ENCODE assay signal across 8 cellular contexts in the genomic region with DNA sequence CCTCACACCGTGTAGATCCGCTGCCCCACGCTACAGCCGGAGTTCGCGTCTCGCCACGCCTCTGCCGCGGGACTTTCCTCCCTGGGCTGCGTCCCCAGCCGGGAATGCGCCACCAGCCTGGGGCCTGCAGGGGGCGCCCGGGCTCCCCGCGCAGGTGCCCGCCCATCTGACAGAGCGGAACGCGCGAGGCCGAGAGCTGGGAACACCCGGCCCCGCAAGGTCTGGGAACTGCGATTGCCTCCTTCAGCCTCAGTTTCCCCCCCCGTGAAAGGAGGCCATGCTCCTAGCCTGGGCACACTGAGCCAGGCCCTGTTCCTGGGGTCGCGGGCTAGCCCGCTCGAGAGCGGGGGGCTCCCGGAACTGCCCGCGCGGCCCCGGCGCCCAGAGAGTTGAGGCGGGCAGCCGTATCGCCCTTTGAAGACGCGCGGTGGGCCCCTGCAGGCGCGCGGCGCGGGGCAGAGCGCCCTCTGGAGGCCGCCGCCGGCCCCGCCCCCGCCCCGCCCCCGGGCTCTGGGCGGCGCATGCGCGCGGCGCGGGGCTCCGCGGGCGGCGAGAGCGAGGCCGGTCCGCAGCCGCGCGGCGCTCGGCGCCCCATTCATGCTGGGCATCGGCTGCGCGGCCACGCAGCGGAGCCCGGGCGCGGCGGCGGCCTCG. TPM values are rescaled to one million over a fixed set of nuclear protein-coding genes. Genes with fewer than 3 reads are reported as not detected.
DNase-seq lines count a peak whose midpoint lies in the region; ATAC-seq and TF ChIP-seq lines count a peak whose summit lies in the region.

A gene (plus strand): TSS at position 594 of the 654 bp plus-strand sequence. CDS start 5,479 bp downstream, outside the sequence.

- peak within 1 kb of the TSS; percentile 72 for H3K4me3 ChIP-seq in choroid plexus epithelial cell (ENCODE audit: low read depth, low read length)

- ATAC-seq in GM18868 (IDR thresholded peaks at IDR 0.05; ENCODE audit: unreplicated experiment) = peak; percentile 70
- ATAC-seq in HG03097 (IDR thresholded peaks at IDR 0.05; ENCODE audit: low FRiP score, unreplicated experiment) = peak; percentile 48
- peak; percentile 90 for ATAC-seq in left lobe of liver

- peak; percentile 72 for TF ChIP-seq CTCF in choroid plexus epithelial cell (conservative IDR thresholded peaks at IDR 0.05; ENCODE audit: low read depth, low read length)

- DNase-seq in AG08396 (ENCODE audit: low spot score) = peak; percentile 99
- peak; percentile 52 for DNase-seq in NCI-H345 (lab: John Stamatoyannopoulos, UW)
- peak; percentile 64 to 82 for DNase-seq in activated CD4-positive, alpha-beta T cell treated with anti-CD3 and anti-CD28 coated beads for 24 hours (ENCODE audit: low read depth in 2 of 2)
- peak; percentile 77 for DNase-seq in choroid plexus epithelial cell (ENCODE audit: low read depth)
- DNase-seq in left lobe of liver (ENCODE audit: low spot score) = peak; percentile 79
- DNase-seq in stimulated activated CD4-positive, alpha-beta T cell treated with anti-CD3 and anti-CD28 coated beads, Interleukin-2, amount 100 ng/mL, for 4 hours (ENCODE audit: low read depth) = peak; percentile 81

RNA-seq across cellular contexts. Expression of the gene that starts here (rescaled TPM):
- 3.4 TPM for total RNA-seq in left lobe of liver

Comparison
In these comparisons a context has a peak if more than half of its experiments do, and no peak if none do; other contexts are left out.
1. Peak in every context shown above with its lines: DNase-seq, ATAC-seq and H3K4me3 ChIP-seq.